ENCODE assay signal across 19 cellular contexts in the genomic region with DNA sequence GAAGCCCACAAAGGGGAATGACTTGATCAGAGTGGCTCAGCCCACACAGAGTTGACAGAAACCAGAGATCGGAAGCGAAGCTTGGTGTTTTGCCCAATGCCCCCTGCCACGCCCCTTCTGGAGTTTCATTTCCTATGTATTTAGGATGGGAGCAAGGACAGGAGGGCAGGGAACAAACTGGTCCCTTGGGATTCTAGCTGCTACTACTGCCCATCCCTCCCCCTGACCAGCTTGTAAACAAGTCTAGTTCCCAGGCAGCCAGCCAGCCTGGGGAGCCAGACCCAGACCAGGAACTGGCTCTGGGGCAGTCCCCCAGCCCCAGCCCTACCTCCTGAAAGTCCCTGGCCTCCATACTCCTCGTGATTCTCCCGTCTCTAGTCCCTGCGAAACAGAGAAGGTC. TPM values are rescaled to one million over a fixed set of nuclear protein-coding genes. Genes with fewer than 3 reads are reported as not detected.
"Had no signal": no experiment of that assay in that cellular context is flagged by ENCODE, and none has a peak within 500 bp of the region (broad histone marks: within the 10 kb centered on the region; RNA-seq: fewer than 3 reads in every experiment).

No MANE protein-coding gene starts in this region.

- H3K4me1 ChIP-seq: prostate gland had no signal

- H3K36me3 ChIP-seq: gastroesophageal sphincter, prostate gland, right lobe of liver had no signal

- DNase-seq: activated CD4-positive, alpha-beta T cell treated with anti-CD3 and anti-CD28 coated beads, Interleukin-2, amount 10 ng/mL, durations not matched to agents 7 days and 5 days; activated CD8-positive, alpha-beta memory T cell treated with anti-CD3 and anti-CD28 coated beads, Interleukin-2, amount 50 U/mL, for 48 hours; activated naive CD4-positive, alpha-beta T cell; activated naive CD8-positive, alpha-beta T cell treated with anti-CD3 and anti-CD28 coated beads, Interleukin-2, amount 10 ng/mL, durations not matched to agents 7 days and 5 days; activated T-cell treated with anti-CD3 and anti-CD28 coated beads, Interleukin-2, amount 50 U/mL, for 72 hours; aorta; cerebellar nuclear complex; effector memory CD8-positive, alpha-beta T cell; kidney; nephron progenitor cell; right lobe of liver; stimulated activated naive CD8-positive, alpha-beta T cell treated with anti-CD3 and anti-CD28 coated beads, Interleukin-15, amount 100 ng/mL, for 72 hours had no signal

- H3K4me3 ChIP-seq: gastroesophageal sphincter, prostate gland, right lobe of liver had no signal

- ATAC-seq: activated T-cell treated with anti-CD3 and anti-CD28 coated beads, Interleukin-2, amount 50 U/mL, for 72 hours; effector memory CD8-positive, alpha-beta T cell; gastroesophageal sphincter; stimulated activated naive CD8-positive, alpha-beta T cell treated with anti-CD3 and anti-CD28 coated beads, Interleukin-15, amount 100 ng/mL, for 72 hours had no signal

- H3K27ac ChIP-seq: epithelial cell of prostate, gastroesophageal sphincter, prostate gland, right lobe of liver had no signal

- H3K9me3 ChIP-seq: gastroesophageal sphincter, prostate gland, right lobe of liver had no signal

RNA-seq across cellular contexts. Expression of a gene that starts 8.3 kb away (rescaled TPM):
- total RNA-seq: activated CD4-positive, alpha-beta T cell treated with anti-CD3 and anti-CD28 coated beads, Interleukin-2, amount 10 ng/mL, durations not matched to agents 7 days and 5 days; activated naive CD8-positive, alpha-beta T cell treated with anti-CD3 and anti-CD28 coated beads, Interleukin-2, amount 10 ng/mL, durations not matched to agents 7 days and 5 days; temporal lobe had no signal
- polyA plus RNA-seq: aorta had no signal

RNA-seq across cellular contexts. Expression of a gene that starts 12.8 kb away (rescaled TPM):
- total RNA-seq: aorta, gastroesophageal sphincter, mesenteric fat pad, temporal lobe had no signal
- polyA plus RNA-seq: aorta had no signal

RNA-seq across cellular contexts. Expression of a gene that starts 36.3 kb away (rescaled TPM):
- total RNA-seq: activated CD4-positive, alpha-beta T cell treated with anti-CD3 and anti-CD28 coated beads, Interleukin-2, amount 10 ng/mL, durations not matched to agents 7 days and 5 days; activated naive CD8-positive, alpha-beta T cell treated with anti-CD3 and anti-CD28 coated beads, Interleukin-2, amount 10 ng/mL, durations not matched to agents 7 days and 5 days; activated T-cell treated with anti-CD3 and anti-CD28 coated beads, Interleukin-2, amount 50 U/mL, for 72 hours; gastroesophageal sphincter; kidney; mesenteric fat pad; omental fat pad; right lobe of liver; temporal lobe had no signal
- polyA plus RNA-seq: urinary bladder had no signal
